20 cellular contexts compared by ENCODE assay signal in the genomic region with DNA sequence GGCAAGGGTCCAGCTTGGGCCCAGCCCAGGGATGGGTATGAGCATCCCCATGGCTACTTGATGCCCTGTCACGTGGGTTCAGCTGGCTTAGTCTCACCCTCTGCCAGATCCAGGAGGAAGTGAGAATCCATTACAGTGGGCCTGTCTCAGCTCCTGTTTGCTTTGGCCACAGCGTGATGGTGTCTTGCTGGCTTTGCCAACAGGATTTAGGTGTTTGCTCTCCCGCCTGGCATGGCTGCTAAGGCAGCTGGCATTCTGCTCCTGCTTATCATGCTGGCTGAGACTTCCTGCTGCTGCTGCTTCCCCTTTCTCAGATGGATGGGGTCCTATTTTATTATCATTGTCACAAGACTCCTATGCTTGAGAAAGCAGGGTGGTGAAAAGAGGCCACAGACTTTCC. TPM values are rescaled to one million over a fixed set of nuclear protein-coding genes. Genes with fewer than 3 reads are reported as not detected.
DNase-seq lines count a peak whose midpoint lies in the region; ATAC-seq, FAIRE-seq and TF ChIP-seq lines count a peak whose summit lies in the region.
"Had no signal": no experiment of that assay in that cellular context is flagged by ENCODE, and none has a peak within 500 bp of the region (broad histone marks: within the 10 kb centered on the region; RNA-seq: fewer than 3 reads in every experiment).

No MANE protein-coding gene starts in this region.

- intact Hi-C loops in HepG2 (cut with micrococcal nuclease; ENCODE audit: unreplicated experiment), result no loop called here

- no CpG with 5 or more reads among the region's 3 CpGs for WGBS in neuronal stem cell (ENCODE audit: extremely low coverage in 2 of 2, insufficient read length in 2 of 2, insufficient replicate concordance in 1 of 2), 2 donors
- 2% methylated on average over 3 of the region's 3 CpGs for WGBS in HepG2 (ENCODE audit: low lambda C conversion rate)
- WGBS in SK-N-SH (ENCODE audit: low lambda C conversion rate), result 26% methylated on average over 3 of the region's 3 CpGs

- H2AK5ac ChIP-seq in neuronal stem cell (ENCODE audit: low read depth, low read length), result no peak overlapping the region

- BruUV-seq in HepG2 (replicated peaks; lab: Mats Ljungman, UMichigan), result no TSS peak

- TF ChIP-seq EP300 in HepG2 (IDR thresholded peaks at IDR 0.05; ENCODE audit: low read depth in 2 of 2, low read length in 2 of 2) (no peak), HepG2 (CRISPR knock-in tag; IDR thresholded peaks at IDR 0.05; ENCODE audit: borderline replicate concordance) (no peak), SK-N-SH (IDR thresholded peaks at IDR 0.05; ENCODE audit: borderline replicate concordance in 1 of 2, low read depth in 1 of 2, low read length in 1 of 2) (no peak)

- TF ChIP-seq RAD21 in HepG2 (CRISPR knock-in tag; IDR thresholded peaks at IDR 0.05) (no peak), SK-N-SH (IDR thresholded peaks at IDR 0.05; ENCODE audit: low read length) (no peak)

- H3K36me3 ChIP-seq in SJCRH30 (no peaks in the 10 kb centered on the region), neuronal stem cell (replicated peaks in 1 of 2; ENCODE audit: control insufficient read depth in 2 of 2, insufficient read depth in 2 of 2, low read length in 2 of 2) (no peaks in the 10 kb centered on the region), HepG2 (replicated peaks in 1 of 2; ENCODE audit: control insufficient read depth in 1 of 2, insufficient read depth in 2 of 2, low read length in 2 of 2) (no peaks in the 10 kb centered on the region), SK-N-SH (replicated peaks in 1 of 2; ENCODE audit: control insufficient read depth in 1 of 2, insufficient read depth in 2 of 2, low read length in 1 of 2) (no peaks in the 10 kb centered on the region)
- H3K36me3 ChIP-seq: breast epithelium, right atrium auricular region had no signal

- no peak overlapping the region for H2BK5ac ChIP-seq in neuronal stem cell (ENCODE audit: low read length)

- peak overlapping the region; percentile 59 for H3K27ac ChIP-seq in SJCRH30
- H3K27ac ChIP-seq in neuronal stem cell (replicated peaks; ENCODE audit: low read length), result no peak overlapping the region
- H3K27ac ChIP-seq in HepG2 (ENCODE audit: extremely low read length, insufficient read depth, low read length), result no peak overlapping the region
- no peak overlapping the region for H3K27ac ChIP-seq in SK-N-SH (ENCODE audit: low read depth in 2 of 2, low read length in 1 of 2)
- H3K27ac ChIP-seq: breast epithelium, right atrium auricular region had no signal

- no peak overlapping the region for H4K91ac ChIP-seq in neuronal stem cell (ENCODE audit: low read depth, low read length, poor library complexity)

- in situ Hi-C loops in HepG2 (cut with HindIII; ENCODE audit: extremely low pct_ligation_motif_present, low pct_unique_long_range_greater_than_20kb), result no loop called here

- H3K27me3 ChIP-seq in SJCRH30 (no peaks in the 10 kb centered on the region), neuronal stem cell (ENCODE audit: control insufficient read depth in 3 of 3, insufficient read depth in 3 of 3, low read depth in 1 of 3, low read length in 3 of 3) (peaks cover 30 to 88% (median 77%) of the 10 kb centered on the region in 3 experiments), HepG2 (ENCODE audit: control insufficient read depth in 1 of 2, insufficient read depth in 2 of 2, low read length in 2 of 2) (peaks cover 31 to 69% of the 10 kb centered on the region in 2 experiments), SK-N-SH (ENCODE audit: insufficient read depth) (peaks cover 98% of the 10 kb centered on the region)

- no peaks in the 10 kb centered on the region for H3K79me1 ChIP-seq in neuronal stem cell (ENCODE audit: low read depth, low read length)

- no peak for ATAC-seq in HepG2

- H3K79me2 ChIP-seq in HepG2 (ENCODE audit: insufficient read depth, low read length), result no peaks in the 10 kb centered on the region
- H3K79me2 ChIP-seq in SK-N-SH (ENCODE audit: insufficient read depth), result no peaks in the 10 kb centered on the region

- H3K4me3 ChIP-seq in LNCaP clone FGC (ENCODE audit: low read depth, low read length), result no peak overlapping the region
- no peak overlapping the region for H3K4me3 ChIP-seq in SJCRH30
- no peak overlapping the region for H3K4me3 ChIP-seq in neuronal stem cell (ENCODE audit: low read length in 2 of 2)
- H3K4me3 ChIP-seq in HepG2 (replicated peaks in 1 of 3; ENCODE audit: insufficient read depth in 1 of 3, low read depth in 2 of 3, low read length in 3 of 3), result no peak overlapping the region
- no peak overlapping the region for H3K4me3 ChIP-seq in SK-N-SH (ENCODE audit: low read depth in 2 of 2, low read length in 1 of 2)
- H3K4me3 ChIP-seq: breast epithelium, right atrium auricular region had no signal

- no peak overlapping the region for H2AFZ ChIP-seq in neuronal stem cell (ENCODE audit: low read length)
- no peak overlapping the region for H2AFZ ChIP-seq in HepG2 (ENCODE audit: low read length)
- H2AFZ ChIP-seq in SK-N-SH (ENCODE audit: low read depth), result no peak overlapping the region

- H2BK12ac ChIP-seq in neuronal stem cell (ENCODE audit: low read length), result no peak overlapping the region

- H3K9me3 ChIP-seq in SJCRH30 (replicated peaks) (no peaks in the 10 kb centered on the region), neuronal stem cell (replicated peaks in 1 of 2; ENCODE audit: control insufficient read depth in 2 of 2, insufficient read depth in 1 of 2, low read depth in 1 of 2, low read length in 2 of 2) (peaks cover 0 to 2% of the 10 kb centered on the region in 2 donors), HepG2 (ENCODE audit: low read length) (no peaks in the 10 kb centered on the region), SK-N-SH (no peaks in the 10 kb centered on the region)
- H3K9me3 ChIP-seq: breast epithelium, right atrium auricular region had no signal

- no peak overlapping the region for H3K4ac ChIP-seq in neuronal stem cell (ENCODE audit: low read length)

- H3F3A ChIP-seq in SK-N-SH (replicated peaks; ENCODE audit: insufficient read depth), result no peaks in the 10 kb centered on the region

- no peak overlapping the region for H4K8ac ChIP-seq in neuronal stem cell (ENCODE audit: low read depth, low read length)

- DNase-seq in DMS53 (lab: John Stamatoyannopoulos, UW) (peak; percentile 20), DMS53 treated with DMSO at 0.1 percent for 48 hours (lab: John Stamatoyannopoulos, UW; ENCODE audit: unreplicated experiment) (no peak), LNCaP clone FGC (ENCODE audit: low read depth) (peak; percentile 99), SJCRH30 (peak in 1 of 2 experiments; percentile 17), neuronal stem cell (ENCODE audit: low spot score) (no peak), HepG2 (ENCODE audit: low spot score) (no peak), SK-N-SH (no peak)
- no peak for DNase-seq in activated effector memory CD4-positive, alpha-beta T cell treated with Interleukin-2 at 50 U/mL for 16 hours
- DNase-seq: 8988T; activated CD4-positive, CD25-positive, alpha-beta regulatory T cell treated with anti-CD3 and anti-CD28 coated beads, Interleukin-2, amount 50 U/mL, for 72 hours; activated CD8-positive, alpha-beta memory T cell treated with anti-CD3 and anti-CD28 coated beads, Interleukin-2, amount 50 U/mL, for 48 hours; activated naive CD8-positive, alpha-beta T cell treated with anti-CD3 and anti-CD28 coated beads for 36 hours; CD8-positive, alpha-beta memory T cell; foreskin fibroblast; NCI-H1436 treated with DMSO at 0.1 percent for 48 hours; stimulated activated CD4-positive, alpha-beta T cell treated with anti-CD3 and anti-CD28 coated beads, Interleukin-1b, Interleukin-23, amount 100 ng/mL, for 48 hours had no signal

- no peak overlapping the region for H3K23ac ChIP-seq in neuronal stem cell (ENCODE audit: low read depth, low read length, poor library complexity)

- no peaks in the 10 kb centered on the region for H3K9me2 ChIP-seq in SK-N-SH

- TF ChIP-seq CTCF in LNCaP clone FGC (IDR thresholded peaks at IDR 0.05; ENCODE audit: control insufficient read depth, extremely low read depth, insufficient read depth), result no peak
- TF ChIP-seq CTCF in HepG2 (CRISPR knock-in tag; IDR thresholded peaks at IDR 0.05), result no peak
- TF ChIP-seq CTCF in SK-N-SH (IDR thresholded peaks at IDR 0.05), result no peak

- POLR2A ChIA-PET in HepG2 (lab: Yijun Ruan, JAX) (no interaction called here), SK-N-SH (lab: Yijun Ruan, JAX) (no interaction called here)

- no peak overlapping the region for H2BK15ac ChIP-seq in neuronal stem cell (ENCODE audit: low read length)

- no peak overlapping the region for H3K18ac ChIP-seq in neuronal stem cell (ENCODE audit: low read length)

- no peak overlapping the region for H3K9ac ChIP-seq in neuronal stem cell (ENCODE audit: low read depth, low read length, poor library complexity)
- no peak overlapping the region for H3K9ac ChIP-seq in HepG2 (ENCODE audit: insufficient read depth, low read depth, low read length)
- H3K9ac ChIP-seq in SK-N-SH, result no peak overlapping the region

- CTCF ChIA-PET in HepG2 (lab: Yijun Ruan, JAX; ENCODE audit: low intra/inter-chr PET ratio, low total read pairs), result no interaction called here
- CTCF ChIA-PET in SK-N-SH (lab: Yijun Ruan, JAX), result interaction anchor here (0.6 to 4.2 kb wide), 4 partner anchors 32 to 563 kb away, joined by 3 to 17 read pairs (median 8); no protein-coding TSS in a partner anchor

- H4K20me1 ChIP-seq in HepG2 (ENCODE audit: insufficient read depth, low read length) (no peaks in the 10 kb centered on the region), SK-N-SH (ENCODE audit: insufficient read depth) (no peaks in the 10 kb centered on the region)

- H3K14ac ChIP-seq in neuronal stem cell (ENCODE audit: low read length), result peak overlapping the region; percentile 49

- TF ChIP-seq POLR2A in HepG2 (IDR thresholded peaks at IDR 0.05; ENCODE audit: insufficient read depth in 1 of 2, low read depth in 2 of 2, low read length in 2 of 2), result no peak

- no peak overlapping the region for H2BK120ac ChIP-seq in neuronal stem cell (ENCODE audit: low read depth, low read length)

- FAIRE-seq in HepG2 (lab: Jason Lieb, UNC), result no peak

- no peak overlapping the region for H3K4me2 ChIP-seq in neuronal stem cell (ENCODE audit: insufficient read depth, low read length, poor library complexity, severe bottlenecking)
- no peak overlapping the region for H3K4me2 ChIP-seq in HepG2 (ENCODE audit: low read depth, low read length)
- H3K4me2 ChIP-seq in SK-N-SH, result no peak overlapping the region

- H3K4me1 ChIP-seq in SJCRH30, result peaks cover 24% of the 10 kb centered on the region
- no peaks in the 10 kb centered on the region for H3K4me1 ChIP-seq in neuronal stem cell (ENCODE audit: control insufficient read depth in 2 of 2, insufficient read depth in 1 of 2, low read depth in 1 of 2, low read length in 2 of 2)
- no peaks in the 10 kb centered on the region for H3K4me1 ChIP-seq in HepG2 (ENCODE audit: insufficient read depth, low read length)
- no peaks in the 10 kb centered on the region for H3K4me1 ChIP-seq in SK-N-SH (ENCODE audit: control insufficient read depth in 1 of 2, insufficient read depth in 2 of 2, low read depth in 1 of 2, low read length in 1 of 2)
- H3K4me1 ChIP-seq: breast epithelium had no signal

RNA-seq across cellular contexts. Expression of a gene that starts 28.3 kb away (rescaled TPM):
- total RNA-seq in SJCRH30 (2014; rRNA removed; shearing (Covaris generic)), result 8.3 and 9.2 TPM in 2 replicates
- not detected for polyA plus RNA-seq in neuronal stem cell (2013, experiment 1 of 2)
- not detected for polyA plus RNA-seq in neuronal stem cell (2013, experiment 2 of 2)
- not detected in 2 replicates for total RNA-seq in HepG2 (2016; rRNA removed; fragmentation: Illumina TruSeq; extraction: Trizol)
- not detected in 2 replicates for total RNA-seq in HepG2 (2016; cell fraction: cytosol; rRNA removed; fragmentation: Illumina TruSeq; extraction: Trizol; ENCODE audit: low read depth)
- total RNA-seq in HepG2 (2016; cell fraction: insoluble cytoplasmic fraction; rRNA removed; fragmentation: Illumina TruSeq; extraction: Trizol), result not detected in 2 replicates
- not detected in 2 replicates for total RNA-seq in HepG2 (2016; cell fraction: membrane; rRNA removed; fragmentation: Illumina TruSeq; extraction: Trizol)
- total RNA-seq in HepG2 (2016; cell fraction: nucleus; rRNA removed; fragmentation: Illumina TruSeq; extraction: Trizol), result not detected in 2 replicates
- polyA plus RNA-seq in HepG2 (2011; rRNA removed) (not detected in 2 replicates), SK-N-SH (2012; rRNA removed) (not detected in 2 replicates)
- polyA plus RNA-seq in HepG2 (2011; cell fraction: cytosol; rRNA removed), result not detected in 2 replicates
- not detected in 2 replicates for polyA plus RNA-seq in HepG2 (2011; cell fraction: nucleus; rRNA removed)
- not detected in 2 replicates for polyA plus RNA-seq in HepG2 (2012)
- polyA plus RNA-seq in HepG2 (2016; cell fraction: cytosol; fragmentation: Illumina TruSeq; extraction: Trizol; ENCODE audit: low read depth), result not detected in 2 replicates
- polyA plus RNA-seq in HepG2 (2016; cell fraction: insoluble cytoplasmic fraction; fragmentation: Illumina TruSeq; extraction: Trizol; ENCODE audit: low read depth), result not detected in 2 replicates
- not detected in 2 replicates for polyA plus RNA-seq in HepG2 (2016; cell fraction: membrane; fragmentation: Illumina TruSeq; extraction: Trizol; ENCODE audit: low read depth)
- polyA plus RNA-seq in HepG2 (2016; cell fraction: nucleus; fragmentation: Illumina TruSeq; extraction: Trizol; ENCODE audit: insufficient read depth, low read depth), result not detected in 2 replicates
- 0.82 TPM in 1 of 2 replicates, not detected in the other for polyA minus RNA-seq in HepG2 (2011; rRNA and poly(A)+ RNA removed; ENCODE audit: low replicate concordance)
- not detected in 2 replicates for polyA minus RNA-seq in HepG2 (2011; cell fraction: cytosol; rRNA and poly(A)+ RNA removed)
- not detected in 2 replicates for polyA minus RNA-seq in HepG2 (2011; cell fraction: nucleus; rRNA and poly(A)+ RNA removed)
- polyA plus RNA-seq in SK-N-SH (2012; cell fraction: cytosol; rRNA removed), result not detected in 2 replicates
- polyA plus RNA-seq in SK-N-SH (2012; cell fraction: nucleus; rRNA removed), result 0.07 TPM in 1 of 2 replicates, not detected in the other
- total RNA-seq: activated naive CD8-positive, alpha-beta T cell treated with anti-CD3 and anti-CD28 coated beads for 36 hours; CD8-positive, alpha-beta memory T cell; liver; natural killer cell treated with Interleukin-12 subunit alpha and Interleukin-12 subunit beta and Interleukin-15 and Interleukin-18, amount 100 ng/mL, for 72 hours; right atrium auricular region had no signal
- polyA plus RNA-seq: CD8-positive, alpha-beta memory T cell; liver had no signal

RNA-seq across cellular contexts. Expression of a gene that starts 33.8 kb away (rescaled TPM):
- total RNA-seq in SJCRH30 (2014; rRNA removed; shearing (Covaris generic)), result 0.56 and 0.59 TPM in 2 replicates
- polyA plus RNA-seq in neuronal stem cell (2013, experiment 1 of 2), result not detected
- not detected for polyA plus RNA-seq in neuronal stem cell (2013, experiment 2 of 2)
- total RNA-seq in HepG2 (2016; rRNA removed; fragmentation: Illumina TruSeq; extraction: Trizol), result not detected in 2 replicates
- not detected in 2 replicates for total RNA-seq in HepG2 (2016; cell fraction: cytosol; rRNA removed; fragmentation: Illumina TruSeq; extraction: Trizol; ENCODE audit: low read depth)
- total RNA-seq in HepG2 (2016; cell fraction: insoluble cytoplasmic fraction; rRNA removed; fragmentation: Illumina TruSeq; extraction: Trizol), result not detected in 2 replicates
- total RNA-seq in HepG2 (2016; cell fraction: membrane; rRNA removed; fragmentation: Illumina TruSeq; extraction: Trizol), result not detected in 2 replicates
- total RNA-seq in HepG2 (2016; cell fraction: nucleus; rRNA removed; fragmentation: Illumina TruSeq; extraction: Trizol), result not detected in 2 replicates
- not detected in 2 replicates for polyA plus RNA-seq in HepG2 (2011; rRNA removed)
- polyA plus RNA-seq in HepG2 (2011; cell fraction: cytosol; rRNA removed), result not detected in 2 replicates
- polyA plus RNA-seq in HepG2 (2011; cell fraction: nucleus; rRNA removed), result not detected in 2 replicates
- polyA plus RNA-seq in HepG2 (2012), result not detected in 2 replicates
- polyA plus RNA-seq in HepG2 (2016; cell fraction: cytosol; fragmentation: Illumina TruSeq; extraction: Trizol; ENCODE audit: low read depth), result not detected in 2 replicates
- polyA plus RNA-seq in HepG2 (2016; cell fraction: insoluble cytoplasmic fraction; fragmentation: Illumina TruSeq; extraction: Trizol; ENCODE audit: low read depth), result not detected in 2 replicates
- not detected in 2 replicates for polyA plus RNA-seq in HepG2 (2016; cell fraction: membrane; fragmentation: Illumina TruSeq; extraction: Trizol; ENCODE audit: low read depth)
- polyA plus RNA-seq in HepG2 (2016; cell fraction: nucleus; fragmentation: Illumina TruSeq; extraction: Trizol; ENCODE audit: insufficient read depth, low read depth), result not detected in 2 replicates
- not detected in 2 replicates for polyA minus RNA-seq in HepG2 (2011; rRNA and poly(A)+ RNA removed; ENCODE audit: low replicate concordance)
- not detected in 2 replicates for polyA minus RNA-seq in HepG2 (2011; cell fraction: cytosol; rRNA and poly(A)+ RNA removed)
- polyA minus RNA-seq in HepG2 (2011; cell fraction: nucleus; rRNA and poly(A)+ RNA removed), result not detected in 2 replicates
- polyA plus RNA-seq in SK-N-SH (2012; rRNA removed), result not detected in 2 replicates
- polyA plus RNA-seq in SK-N-SH (2012; cell fraction: cytosol; rRNA removed), result not detected in 2 replicates
- polyA plus RNA-seq in SK-N-SH (2012; cell fraction: nucleus; rRNA removed), result not detected in 2 replicates
- total RNA-seq: activated naive CD8-positive, alpha-beta T cell treated with anti-CD3 and anti-CD28 coated beads for 36 hours; breast epithelium; CD8-positive, alpha-beta memory T cell; liver; natural killer cell treated with Interleukin-12 subunit alpha and Interleukin-12 subunit beta and Interleukin-15 and Interleukin-18, amount 100 ng/mL, for 72 hours; right atrium auricular region had no signal
- polyA plus RNA-seq: CD8-positive, alpha-beta memory T cell; liver had no signal

RNA-seq across cellular contexts. Expression of a gene that starts 34.5 kb away (rescaled TPM):
- not detected in 2 replicates for total RNA-seq in SJCRH30 (2014; rRNA removed; shearing (Covaris generic))
- polyA plus RNA-seq in neuronal stem cell (2013, experiment 1 of 2), result not detected
- polyA plus RNA-seq in neuronal stem cell (2013, experiment 2 of 2), result not detected
- not detected in 2 replicates for total RNA-seq in HepG2 (2016; rRNA removed; fragmentation: Illumina TruSeq; extraction: Trizol)
- total RNA-seq in HepG2 (2016; cell fraction: cytosol; rRNA removed; fragmentation: Illumina TruSeq; extraction: Trizol; ENCODE audit: low read depth), result not detected in 2 replicates
- total RNA-seq in HepG2 (2016; cell fraction: insoluble cytoplasmic fraction; rRNA removed; fragmentation: Illumina TruSeq; extraction: Trizol), result not detected in 2 replicates
- total RNA-seq in HepG2 (2016; cell fraction: membrane; rRNA removed; fragmentation: Illumina TruSeq; extraction: Trizol), result not detected in 2 replicates
- not detected in 2 replicates for total RNA-seq in HepG2 (2016; cell fraction: nucleus; rRNA removed; fragmentation: Illumina TruSeq; extraction: Trizol)
- not detected in 2 replicates for polyA plus RNA-seq in HepG2 (2011; rRNA removed)
- not detected in 2 replicates for polyA plus RNA-seq in HepG2 (2011; cell fraction: cytosol; rRNA removed)
- polyA plus RNA-seq in HepG2 (2011; cell fraction: nucleus; rRNA removed), result not detected in 2 replicates
- polyA plus RNA-seq in HepG2 (2012), result not detected in 2 replicates
- polyA plus RNA-seq in HepG2 (2016; cell fraction: cytosol; fragmentation: Illumina TruSeq; extraction: Trizol; ENCODE audit: low read depth), result not detected in 2 replicates
- not detected in 2 replicates for polyA plus RNA-seq in HepG2 (2016; cell fraction: insoluble cytoplasmic fraction; fragmentation: Illumina TruSeq; extraction: Trizol; ENCODE audit: low read depth)
- polyA plus RNA-seq in HepG2 (2016; cell fraction: membrane; fragmentation: Illumina TruSeq; extraction: Trizol; ENCODE audit: low read depth), result not detected in 2 replicates
- polyA plus RNA-seq in HepG2 (2016; cell fraction: nucleus; fragmentation: Illumina TruSeq; extraction: Trizol; ENCODE audit: insufficient read depth, low read depth), result not detected in 2 replicates
- polyA minus RNA-seq in HepG2 (2011; rRNA and poly(A)+ RNA removed; ENCODE audit: low replicate concordance), result not detected in 2 replicates
- not detected in 2 replicates for polyA minus RNA-seq in HepG2 (2011; cell fraction: cytosol; rRNA and poly(A)+ RNA removed)
- not detected in 2 replicates for polyA minus RNA-seq in HepG2 (2011; cell fraction: nucleus; rRNA and poly(A)+ RNA removed)
- polyA plus RNA-seq in SK-N-SH (2012; rRNA removed), result not detected in 2 replicates
- not detected in 2 replicates for polyA plus RNA-seq in SK-N-SH (2012; cell fraction: cytosol; rRNA removed)
- polyA plus RNA-seq in SK-N-SH (2012; cell fraction: nucleus; rRNA removed), result not detected in 2 replicates
- total RNA-seq: activated naive CD8-positive, alpha-beta T cell treated with anti-CD3 and anti-CD28 coated beads for 36 hours; breast epithelium; CD8-positive, alpha-beta memory T cell; liver; natural killer cell treated with Interleukin-12 subunit alpha and Interleukin-12 subunit beta and Interleukin-15 and Interleukin-18, amount 100 ng/mL, for 72 hours; right atrium auricular region had no signal
- polyA plus RNA-seq: CD8-positive, alpha-beta memory T cell; liver had no signal

Comparison
In these comparisons a context has a peak if more than half of its experiments do, and no peak if none do; other contexts are left out.
1. DNase-seq: peak in DMS53 (single experiment) and LNCaP clone FGC (single experiment); none in DMS53 treated with DMSO at 0.1 percent for 48 hours (single experiment), neuronal stem cell (single experiment), activated effector memory CD4-positive, alpha-beta T cell treated with Interleukin-2 at 50 U/mL for 16 hours (single experiment), HepG2 (single experiment) and SK-N-SH (single experiment).